In genomic region chrX:31461266-31461665, GRCh38 we compare ENCODE assay signal across 10 cellular contexts.
"Had no signal": no experiment of that assay in that cellular context is flagged by ENCODE, and none has a peak within 500 bp of the region (broad histone marks: within the 10 kb centered on the region; RNA-seq: fewer than 3 reads in every experiment).

No MANE protein-coding gene starts in this region.

- H3K4me3 ChIP-seq: GM23248, HAP-1, K562 had no signal

- DNase-seq: GM23248, GOT3, H7, HFFc6, IMR-90, KG1 had no signal

- H3K27ac Mint-ChIP-seq: HFFc6 had no signal

- H3K4me3 Mint-ChIP-seq: HFFc6 had no signal

- H3K9me3 Mint-ChIP-seq: HFFc6 had no signal

- H3K4me1 ChIP-seq: HAP-1 had no signal

- H3K9me3 ChIP-seq: HAP-1 had no signal

- ATAC-seq: HCT116, K562 had no signal

- FAIRE-seq: HTR-8/SVneo, K562 had no signal

- H3K27ac ChIP-seq: GM23248 had no signal

- H3K36me3 ChIP-seq: HAP-1 had no signal
